In genomic region chr10:104199567-104199966, GRCh38 we compare ENCODE assay signal across 25 cellular contexts. TPM values are rescaled to one million over a fixed set of nuclear protein-coding genes. Genes with fewer than 3 reads are reported as not detected.
"Had no signal": no experiment of that assay in that cellular context is flagged by ENCODE, and none has a peak within 500 bp of the region (broad histone marks: within the 10 kb centered on the region; RNA-seq: fewer than 3 reads in every experiment).

No MANE protein-coding gene starts in this region.

- DNase-seq: activated CD4-positive, alpha-beta T cell treated with anti-CD3 and anti-CD28 coated beads for 1 hour; activated CD4-positive, alpha-beta T cell treated with anti-CD3 and anti-CD28 coated beads, Interleukin-2, amount 10 ng/mL, durations not matched to agents 7 days and 5 days; activated CD8-positive, alpha-beta T cell treated with anti-CD3 and anti-CD28 coated beads for 36 hours; activated naive CD8-positive, alpha-beta T cell treated with anti-CD3 and anti-CD28 coated beads, Interleukin-2, amount 50 U/mL, for 24 hours; activated T-cell treated with anti-CD3 and anti-CD28 coated beads, Interleukin-2, amount 50 U/mL, for 4 hours; effector CD8-positive, alpha-beta T cell; hippocampal formation; left ventricle myocardium superior; nephron progenitor cell; retina; stimulated activated CD4-positive, alpha-beta T cell treated with anti-CD3 and anti-CD28 coated beads, Interleukin-15, amount 100 ng/mL, for 24 hours; stimulated activated CD4-positive, alpha-beta T cell treated with anti-CD3 and anti-CD28 coated beads, Interleukin-2, amount 100 ng/mL, for 24 hours; stimulated activated naive CD4-positive, alpha-beta T cell; T-helper 2 cell; tibial artery; upper lobe of right lung had no signal

- H3K4me3 ChIP-seq: suprapubic skin, tibial artery, upper lobe of right lung had no signal

- H3K9me3 ChIP-seq: neutrophil, suprapubic skin, tibial artery, upper lobe of right lung had no signal

- H3K36me3 ChIP-seq: neutrophil, suprapubic skin, tibial artery, upper lobe of right lung had no signal

- FAIRE-seq: bronchial epithelial cell, colon, endometrium, frontal cortex, keratinocyte had no signal

- H3K27me3 ChIP-seq: neutrophil, suprapubic skin, tibial artery, upper lobe of right lung had no signal

- H3K4me1 ChIP-seq: suprapubic skin, tibial artery, upper lobe of right lung had no signal

- H3K27ac ChIP-seq: epithelial cell of prostate, neutrophil, suprapubic skin, tibial artery, upper lobe of right lung had no signal

RNA-seq across cellular contexts. Expression of gene CFAP43, which starts 32.6 kb away (rescaled TPM):
- total RNA-seq: activated CD4-positive, alpha-beta T cell treated with anti-CD3 and anti-CD28 coated beads, Interleukin-2, amount 10 ng/mL, durations not matched to agents 7 days and 5 days; left ventricle myocardium superior; osteocyte had no signal
